Comparison of ENCODE assay signal across 1 cellular context in genomic region chr6:119324718-119325117, GRCh38.
TF ChIP-seq lines count a peak whose summit lies in the region.

No MANE protein-coding gene starts in this region.

TF ChIP-seq in SK-N-SH, 30 proteins besides CTCF, POLR2A, EP300 and RAD21 (continued from another document):
- no peak for TF ChIP-seq TEAD4 (IDR thresholded peaks at IDR 0.05; ENCODE audit: borderline replicate concordance, insufficient read depth)
- peak; percentile 44; the same call in 1 of the 2 replicates for TF ChIP-seq MXI1 (IDR thresholded peaks at IDR 0.05; ENCODE audit: low read depth, low read length)
- TF ChIP-seq RXRA (IDR thresholded peaks at IDR 0.05; ENCODE audit: borderline replicate concordance, low read depth): no peak
- TF ChIP-seq TCF12 (IDR thresholded peaks at IDR 0.05): 0 out of 2 replicates have a peak, but pooled peaks have one; percentile 27
- no peak for TF ChIP-seq ELF1 (IDR thresholded peaks at IDR 0.05)
- TF ChIP-seq YY1 (IDR thresholded peaks at IDR 0.05; ENCODE audit: low read depth): no peak
- no peak for TF ChIP-seq NFIC (IDR thresholded peaks at IDR 0.05; ENCODE audit: borderline replicate concordance)
- no peak for TF ChIP-seq SIN3A (IDR thresholded peaks at IDR 0.05; ENCODE audit: borderline replicate concordance, low read depth, low read length)
- TF ChIP-seq SMC3 (IDR thresholded peaks at IDR 0.05; ENCODE audit: low read depth, low read length): no peak
- no peak for TF ChIP-seq NRF1 (IDR thresholded peaks at IDR 0.05; ENCODE audit: low read depth, low read length)
- no peak for TF ChIP-seq MAX (IDR thresholded peaks at IDR 0.05; ENCODE audit: low read depth)
- TF ChIP-seq ZBTB33 (IDR thresholded peaks at IDR 0.05; ENCODE audit: borderline replicate concordance, low read depth): no peak
- no peak for TF ChIP-seq PBX3 (IDR thresholded peaks at IDR 0.05)
- TF ChIP-seq GATA2 (CRISPR knock-in tag; IDR thresholded peaks at IDR 0.05): peak; percentile 79
- TF ChIP-seq EZH2phosphoT487 (IDR thresholded peaks at IDR 0.05; ENCODE audit: borderline replicate concordance, low read depth): no peak
TF ChIP-seq in SK-N-SH: peak in this region for 6.
